ENCODE assay signal across 27 cellular contexts in genomic region chr7:90603346-90603745, GRCh38.
"Had no signal": no experiment of that assay in that cellular context is flagged by ENCODE, and none has a peak within 500 bp of the region (broad histone marks: within the 10 kb centered on the region; RNA-seq: fewer than 3 reads in every experiment).

No MANE protein-coding gene starts in this region.

- H3K36me3 ChIP-seq: left ventricle myocardium inferior, neural progenitor cell, neutrophil, ovary, stomach, thyroid gland, transverse colon, upper lobe of left lung, vagina had no signal

- H3K4me3 ChIP-seq: left ventricle myocardium inferior, lung, neural progenitor cell, ovary, skin epidermis, stomach, testis, thyroid gland, transverse colon, upper lobe of left lung, vagina had no signal

- H3K27me3 ChIP-seq: neural progenitor cell, neutrophil, ovary, stomach, testis, thyroid gland, transverse colon, upper lobe of left lung, vagina had no signal

- H2AFZ ChIP-seq: neural progenitor cell had no signal

- H3K4me1 ChIP-seq: testis, transverse colon, vagina had no signal

- H3K4me2 ChIP-seq: neural progenitor cell had no signal

- H3K27ac ChIP-seq: left ventricle myocardium inferior, neural progenitor cell, neutrophil, ovary, skin epidermis, stomach, testis, thyroid gland, transverse colon, upper lobe of left lung, vagina had no signal

- H3K9me3 ChIP-seq: left ventricle myocardium inferior, neutrophil, ovary, stomach, testis, thyroid gland, transverse colon, upper lobe of left lung, vagina had no signal

- DNase-seq: islet precursor cell; left ventricle myocardium inferior; mesendoderm; naive B cell; natural killer cell; nephron progenitor cell; occipital lobe; ovary; retina; right cardiac atrium; stimulated activated CD4-positive, alpha-beta T cell treated with anti-CD3 and anti-CD28 coated beads, Interleukin-12 subunit alpha, Interleukin-12 subunit beta, amount 100 ng/mL, for 4 hours; stimulated activated CD4-positive, alpha-beta T cell treated with anti-CD3 and anti-CD28 coated beads, Interleukin-15, amount 100 ng/mL, for 24 hours; stimulated activated CD4-positive, alpha-beta T cell treated with anti-CD3 and anti-CD28 coated beads, Interleukin-2, amount 100 ng/mL, for 24 hours; stimulated activated CD4-positive, alpha-beta T cell treated with anti-CD3 and anti-CD28 coated beads, Interleukin-4, amount 100 ng/mL, for 1 hour; stimulated activated naive B cell treated with anti-CD40 and anti-IgM and Interleukin-4, amounts not matched to agents 10 μg/mL and 1 μg/mL and 100 μg/mL, for 72 hours; stimulated activated naive CD8-positive, alpha-beta T cell treated with anti-CD3 and anti-CD28 coated beads, Interleukin-15, Interleukin-2, amounts not matched to agents 100 U/mL and 50 U/mL, for 24 hours; stomach; testis; thyroid gland; transverse colon; upper lobe of left lung had no signal

- ATAC-seq: natural killer cell; right cardiac atrium; sciatic nerve; stimulated activated naive B cell treated with anti-CD40 and anti-IgM and Interleukin-4, amounts not matched to agents 10 μg/mL and 1 μg/mL and 100 μg/mL, for 72 hours; stimulated activated naive CD8-positive, alpha-beta T cell treated with anti-CD3 and anti-CD28 coated beads, Interleukin-15, Interleukin-2, amounts not matched to agents 100 U/mL and 50 U/mL, for 24 hours had no signal
